28 cellular contexts compared by ENCODE assay signal in genomic region chr20:57078101-57078500, GRCh38.
"Had no signal": no experiment of that assay in that cellular context is flagged by ENCODE, and none has a peak within 500 bp of the region (broad histone marks: within the 10 kb centered on the region; RNA-seq: fewer than 3 reads in every experiment).

No MANE protein-coding gene starts in this region.

- H3K36me3 ChIP-seq: colonic mucosa, gastroesophageal sphincter, heart left ventricle, prostate gland, right atrium auricular region, spleen, thoracic aorta, tibial nerve, upper lobe of left lung had no signal

- H3K4me3 ChIP-seq: colonic mucosa, gastroesophageal sphincter, heart left ventricle, hepatocyte, lung, prostate gland, right atrium auricular region, skin epidermis, spleen, thoracic aorta, tibial nerve, upper lobe of left lung had no signal

- H3K4me2 ChIP-seq: hepatocyte had no signal

- H2AFZ ChIP-seq: hepatocyte had no signal

- H3K4me1 ChIP-seq: colonic mucosa, gastroesophageal sphincter, heart left ventricle, prostate gland, right atrium auricular region, spleen, tibial nerve, upper lobe of left lung had no signal

- H3K27ac ChIP-seq: colonic mucosa, epithelial cell of prostate, foreskin keratinocyte, gastroesophageal sphincter, heart left ventricle, hepatocyte, prostate gland, right atrium auricular region, skin epidermis, spleen, thoracic aorta, tibial nerve, upper lobe of left lung had no signal

- H3K27ac Mint-ChIP-seq: dendritic cell treated with granulocyte-macrophage colony-stimulating factor and Interleukin-4, amounts not matched to agents 40 ng/mL and 50 ng/mL, for 4 days; endodermal cell; memory B cell; mesothelial cell of epicardium; naive thymus-derived CD8-positive, alpha-beta T cell; nephron progenitor cell; stimulated activated naive B cell treated with anti-CD40 and anti-IgM and Interleukin-4, amounts not matched to agents 10 μg/mL and 1 μg/mL and 100 μg/mL, for 72 hours; stimulated activated naive CD8-positive, alpha-beta T cell treated with anti-CD3 and anti-CD28 coated beads, Interleukin-15, Interleukin-2, amounts not matched to agents 100 ng/mL and 50 ng/mL, for 24 hours had no signal

- H3K36me3 Mint-ChIP-seq: memory B cell; stimulated activated naive B cell treated with anti-CD40 and anti-IgM and Interleukin-4, amounts not matched to agents 10 μg/mL and 1 μg/mL and 100 μg/mL, for 72 hours had no signal

- H3K4me3 Mint-ChIP-seq: dendritic cell treated with granulocyte-macrophage colony-stimulating factor and Interleukin-4, amounts not matched to agents 40 ng/mL and 50 ng/mL, for 4 days; endodermal cell; memory B cell; mesothelial cell of epicardium; naive thymus-derived CD8-positive, alpha-beta T cell; nephron progenitor cell; stimulated activated naive B cell treated with anti-CD40 and anti-IgM and Interleukin-4, amounts not matched to agents 10 μg/mL and 1 μg/mL and 100 μg/mL, for 72 hours; stimulated activated naive CD8-positive, alpha-beta T cell treated with anti-CD3 and anti-CD28 coated beads, Interleukin-15, Interleukin-2, amounts not matched to agents 100 ng/mL and 50 ng/mL, for 24 hours had no signal

- H3K9me3 ChIP-seq: colonic mucosa, prostate gland had no signal

- H3K4me1 Mint-ChIP-seq: endodermal cell; memory B cell; naive thymus-derived CD8-positive, alpha-beta T cell; nephron progenitor cell; stimulated activated naive B cell treated with anti-CD40 and anti-IgM and Interleukin-4, amounts not matched to agents 10 μg/mL and 1 μg/mL and 100 μg/mL, for 72 hours had no signal

- H3K79me2 ChIP-seq: hepatocyte had no signal

- ATAC-seq: esophagus mucosa; foreskin keratinocyte; gastroesophageal sphincter; heart left ventricle; left lobe of liver; naive thymus-derived CD8-positive, alpha-beta T cell; stimulated activated naive B cell treated with anti-CD40 and anti-IgM and Interleukin-4, amounts not matched to agents 10 μg/mL and 1 μg/mL and 100 μg/mL, for 72 hours had no signal

- FAIRE-seq: kidney, urothelium cell line had no signal

- DNase-seq: colonic mucosa; effector CD8-positive, alpha-beta T cell; endodermal cell; foreskin keratinocyte; heart left ventricle; kidney; naive thymus-derived CD8-positive, alpha-beta T cell; nephron progenitor cell; nucleus accumbens; spleen; stimulated activated naive B cell treated with anti-CD40 and anti-IgM and Interleukin-4, amounts not matched to agents 10 μg/mL and 1 μg/mL and 100 μg/mL, for 72 hours; upper lobe of left lung had no signal

- H3K27me3 Mint-ChIP-seq: dendritic cell treated with granulocyte-macrophage colony-stimulating factor and Interleukin-4, amounts not matched to agents 40 ng/mL and 50 ng/mL, for 4 days had no signal

- H3K27me3 ChIP-seq: colonic mucosa, foreskin keratinocyte, hepatocyte, right atrium auricular region, upper lobe of left lung had no signal
